8 cellular contexts compared by ENCODE assay signal in the genomic region with DNA sequence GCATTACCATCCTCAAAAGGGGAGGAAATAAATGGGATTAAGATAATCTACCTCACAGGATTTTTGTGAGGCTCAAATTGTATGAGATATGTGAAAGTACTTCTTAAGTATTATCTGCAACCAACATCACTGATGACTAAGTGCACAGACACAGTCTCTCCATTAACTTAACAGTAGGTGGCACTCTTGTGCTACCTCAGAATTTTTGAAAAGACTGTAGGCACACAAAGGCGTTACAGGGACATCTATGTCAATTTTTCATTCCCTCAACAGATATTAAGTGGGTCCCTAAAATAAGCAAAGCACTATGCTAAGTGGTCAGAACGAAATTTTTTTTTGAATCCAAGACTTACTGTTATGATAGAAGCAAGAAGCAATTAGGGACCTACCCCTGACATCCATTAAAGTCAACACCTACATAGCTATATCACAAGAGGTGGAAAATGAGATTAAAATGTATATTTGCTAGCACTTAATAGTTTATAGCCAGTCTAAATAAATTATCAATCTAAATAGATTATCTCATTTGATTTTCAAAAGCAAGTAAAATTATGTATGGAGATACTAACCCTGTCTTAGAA. TPM values are rescaled to one million over a fixed set of nuclear protein-coding genes. Genes with fewer than 3 reads are reported as not detected.
DNase-seq lines count a peak whose midpoint lies in the region; ATAC-seq and TF ChIP-seq lines count a peak whose summit lies in the region.

No MANE protein-coding gene starts in this region.

- POLR2A ChIA-PET in activated CD4-positive, alpha-beta T cell treated with anti-CD3 and anti-CD28 coated beads for 36 hours (lab: Charles Lee): no interaction called here
- POLR2A ChIA-PET in HEK293 (lab: Yijun Ruan, JAX): no interaction called here

- TF ChIP-seq CTCF in HEK293 (tag by site-specific recombination; IDR thresholded peaks at IDR 0.05) (no peak), VCaP (conservative IDR thresholded peaks at IDR 0.05) (peak; percentile 87), psoas muscle (IDR thresholded peaks at IDR 0.05) (peak; percentile 75)

- no peaks in the 10 kb centered on the region for H3K9me3 ChIP-seq in HEK293 (ENCODE audit: control insufficient read depth, insufficient read depth, low read depth, low read length)
- H3K9me3 ChIP-seq in psoas muscle: no peaks in the 10 kb centered on the region

- peaks cover 3 to 72% of the 10 kb centered on the region in 2 experiments; a peak in 1 of 3 replicates for H3K36me3 ChIP-seq in HEK293 (ENCODE audit: control insufficient read depth in 2 of 2, insufficient read depth in 1 of 2, low read length in 2 of 2)
- H3K36me3 ChIP-seq in psoas muscle (ENCODE audit: insufficient read depth in 1 of 2, low read depth in 1 of 2): peaks cover 3 to 54% of the 10 kb centered on the region in 2 donors

- intact Hi-C loops in activated CD4-positive, alpha-beta T cell treated with anti-CD3 and anti-CD28 coated beads for 36 hours (cut with DNase I, micrococcal nuclease): loop anchor here (1.0 to 10.0 kb wide), 5 partner anchors 15 to 383 kb away; partner anchors contain the start of genes ANAPC13 (in 1 of the 2) and CEP63 (in 1 of the 2)
- intact Hi-C loops in psoas muscle (cut with DNase I): loop anchor here in 1 of 2 donors (5.0 kb wide), 1 partner anchor 275 kb away; no protein-coding TSS in a partner anchor

- peak; percentile 93 for ATAC-seq in activated CD4-positive, alpha-beta T cell treated with anti-CD3 and anti-CD28 coated beads for 36 hours
- ATAC-seq in psoas muscle: peak; percentile 71 to 92 (median 88)

- H3K27me3 ChIP-seq in psoas muscle (ENCODE audit: insufficient read depth in 3 of 3, low read length in 2 of 3): no peaks in the 10 kb centered on the region

- no peaks in the 10 kb centered on the region for H3K27me3 Mint-ChIP-seq in activated CD4-positive, alpha-beta T cell treated with anti-CD3 and anti-CD28 coated beads for 36 hours

- no peak overlapping the region for H3K27ac Mint-ChIP-seq in activated CD4-positive, alpha-beta T cell treated with anti-CD3 and anti-CD28 coated beads for 36 hours

- H3K4me1 ChIP-seq in HEK293 (ENCODE audit: control insufficient read depth, insufficient read depth, low read length) (no peaks in the 10 kb centered on the region), psoas muscle (no peaks in the 10 kb centered on the region)

- CTCF ChIA-PET in activated CD4-positive, alpha-beta T cell treated with anti-CD3 and anti-CD28 coated beads for 36 hours (lab: Charles Lee): interaction anchor here (0.7 to 8.9 kb wide), 14 partner anchors 10 to 301 kb away, joined by 3 to 35 read pairs (median 6); no protein-coding TSS in a partner anchor
- CTCF ChIA-PET in HEK293 (lab: Yijun Ruan, JAX): interaction anchor here (0.6 to 3.0 kb wide), 14 partner anchors 10 to 1472 kb away, joined by 3 to 24 read pairs (median 4); partner anchors contain the start of gene RYK

- H3K9me3 Mint-ChIP-seq in activated CD4-positive, alpha-beta T cell treated with anti-CD3 and anti-CD28 coated beads for 36 hours (ENCODE audit: low read depth): no peaks in the 10 kb centered on the region

- 9 to 27% (median 10%) methylated on average over 2 of the region's 2 CpGs for WGBS in psoas muscle, 3 donors

- H3K4me3 ChIP-seq in HEK293 (ENCODE audit: low read depth, low read length) (no peak overlapping the region), psoas muscle (no peak overlapping the region)

- H3K27ac ChIP-seq in HEK293 (ENCODE audit: extremely low read depth, low read depth, low read length) (no peak overlapping the region), VCaP (no peak overlapping the region), psoas muscle (no peak overlapping the region)

- no peak for DNase-seq in activated CD4-positive, alpha-beta T cell treated with anti-CD3 and anti-CD28 coated beads for 36 hours
- no peak for DNase-seq in activated CD4-positive, alpha-beta T cell treated with anti-CD3 and anti-CD28 coated beads, Interleukin-2, amount 50 U/mL, for 48 hours
- DNase-seq in NCI-H1694 treated with DMSO at 0.1 percent for 48 hours (lab: John Stamatoyannopoulos, UW) (peak; percentile 67), glomerular visceral epithelial cell (ENCODE audit: extremely low spot score) (peak; percentile 56), psoas muscle (no peak)
- no peak for DNase-seq in stimulated activated naive CD4-positive, alpha-beta T cell treated with Interleukin-2 at 50 U/mL for 16 hours (lab: John Stamatoyannopoulos, UW)

- H3K36me3 Mint-ChIP-seq in activated CD4-positive, alpha-beta T cell treated with anti-CD3 and anti-CD28 coated beads for 36 hours (ENCODE audit: low read depth): peaks cover 34% of the 10 kb centered on the region

- H3K4me3 Mint-ChIP-seq in activated CD4-positive, alpha-beta T cell treated with anti-CD3 and anti-CD28 coated beads for 36 hours: no peak overlapping the region

- H3K4me1 Mint-ChIP-seq in activated CD4-positive, alpha-beta T cell treated with anti-CD3 and anti-CD28 coated beads for 36 hours: peaks cover 17% of the 10 kb centered on the region

TF ChIP-seq in HEK293, 187 proteins besides CTCF, POLR2A, EP300 and RAD21:
- TF ChIP-seq ZNF221 (tag by site-specific recombination; IDR thresholded peaks at IDR 0.05; ENCODE audit: borderline replicate concordance): no peak
- TF ChIP-seq, protein P1, sequence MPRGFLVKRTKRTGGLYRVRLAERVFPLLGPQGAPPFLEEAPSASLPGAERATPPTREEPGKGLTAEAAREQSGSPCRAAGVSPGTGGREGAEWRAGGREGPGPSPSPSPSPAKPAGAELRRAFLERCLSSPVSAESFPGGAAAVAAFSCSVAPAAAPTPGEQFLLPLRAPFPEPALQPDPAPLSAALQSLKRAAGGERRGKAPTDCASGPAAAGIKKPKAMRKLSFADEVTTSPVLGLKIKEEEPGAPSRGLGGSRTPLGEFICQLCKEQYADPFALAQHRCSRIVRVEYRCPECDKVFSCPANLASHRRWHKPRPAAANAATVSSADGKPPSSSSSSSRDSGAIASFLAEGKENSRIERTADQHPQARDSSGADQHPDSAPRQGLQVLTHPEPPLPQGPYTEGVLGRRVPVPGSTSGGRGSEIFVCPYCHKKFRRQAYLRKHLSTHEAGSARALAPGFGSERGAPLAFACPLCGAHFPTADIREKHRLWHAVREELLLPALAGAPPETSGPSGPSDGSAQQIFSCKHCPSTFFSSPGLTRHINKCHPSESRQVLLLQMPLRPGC (tag by site-specific recombination; IDR thresholded peaks at IDR 0.05): no peak
- peak; percentile 61 for TF ChIP-seq ZNF654 (tag by site-specific recombination; IDR thresholded peaks at IDR 0.05; ENCODE audit: low read depth)

RNA-seq across cellular contexts. Expression of gene RYK, which starts 52.9 kb away (rescaled TPM):
- total RNA-seq in activated CD4-positive, alpha-beta T cell treated with anti-CD3 and anti-CD28 coated beads for 36 hours: 10 to 100 TPM; 23.5 to 24.0 TPM
- 10 to 100 TPM; 25.0 to 35.4 (median 28.3) TPM for total RNA-seq in psoas muscle
- polyA plus RNA-seq in psoas muscle: 10 to 100 TPM; 19.7 to 32.8 (median 24.4) TPM

Comparison
In these comparisons a context has a peak if more than half of its experiments do, and no peak if none do; other contexts are left out.
1. DNase-seq: peak in NCI-H1694 treated with DMSO at 0.1 percent for 48 hours (single experiment) and glomerular visceral epithelial cell (single experiment); none in activated CD4-positive, alpha-beta T cell treated with anti-CD3 and anti-CD28 coated beads for 36 hours (single experiment), activated CD4-positive, alpha-beta T cell treated with anti-CD3 and anti-CD28 coated beads, Interleukin-2, amount 50 U/mL, for 48 hours (0 of 2), psoas muscle (0 of 2) and stimulated activated naive CD4-positive, alpha-beta T cell treated with Interleukin-2 at 50 U/mL for 16 hours (single experiment).